4 cellular contexts compared by ENCODE assay signal in genomic region chr2:240678043-240678442, GRCh38. TPM values are rescaled to one million over a fixed set of nuclear protein-coding genes. Genes with fewer than 3 reads are reported as not detected.
"Had no signal": no experiment of that assay in that cellular context is flagged by ENCODE, and none has a peak within 500 bp of the region (broad histone marks: within the 10 kb centered on the region; RNA-seq: fewer than 3 reads in every experiment).

No MANE protein-coding gene starts in this region.

RNA-seq across cellular contexts. Expression of gene AQP12B, which starts 4.6 kb away (rescaled TPM):
- total RNA-seq: LHCN-M2, M059J, MCF 10A, NCI-H460 had no signal

RNA-seq across cellular contexts. Expression of gene AQP12A, which starts 13.6 kb away (rescaled TPM):
- total RNA-seq: LHCN-M2, M059J, MCF 10A, NCI-H460 had no signal
